In the genomic region with DNA sequence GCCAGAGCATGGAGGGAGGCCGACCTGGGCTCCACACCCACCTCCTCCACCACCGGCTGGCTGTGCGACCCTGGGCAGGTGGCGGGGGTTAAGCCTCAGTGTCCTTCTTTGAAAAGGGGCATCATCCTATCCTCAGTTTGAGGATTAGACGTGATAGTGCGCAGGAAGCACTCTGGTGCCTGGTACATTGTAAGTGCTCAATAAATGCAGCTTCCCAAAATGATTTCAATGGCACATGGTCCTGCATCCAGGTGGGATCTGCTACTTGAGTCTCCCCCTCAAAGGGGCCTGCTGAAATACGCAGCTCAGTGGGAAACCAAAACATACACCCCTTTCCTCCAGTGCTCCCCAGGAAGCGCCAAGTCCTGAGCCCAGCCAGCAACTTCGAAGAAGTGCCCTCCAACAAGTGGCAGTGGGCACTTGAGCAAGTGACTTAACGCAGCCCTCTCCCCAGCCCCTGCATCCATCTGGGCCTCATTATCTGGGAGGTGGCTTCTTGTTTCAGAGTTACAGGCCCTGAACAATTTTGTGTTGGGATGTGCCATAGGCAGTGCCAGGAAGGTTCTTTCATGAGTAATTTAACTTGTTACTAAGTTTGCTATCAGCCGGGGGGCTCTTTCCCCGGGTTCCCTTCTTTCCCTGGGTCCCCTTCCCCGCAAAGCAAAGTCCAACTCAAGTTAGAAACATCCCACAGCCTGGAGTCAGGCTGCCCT, we compare ENCODE assay signal across 10 cellular contexts. TPM values are rescaled to one million over a fixed set of nuclear protein-coding genes. Genes with fewer than 3 reads are reported as not detected.
DNase-seq lines count a peak whose midpoint lies in the region; FAIRE-seq and TF ChIP-seq lines count a peak whose summit lies in the region.
"Had no signal": no experiment of that assay in that cellular context is flagged by ENCODE, and none has a peak within 500 bp of the region (broad histone marks: within the 10 kb centered on the region; RNA-seq: fewer than 3 reads in every experiment).

No MANE protein-coding gene starts in this region.

- no peak for TF ChIP-seq CTCF in breast epithelium (IDR thresholded peaks at IDR 0.05)

- WGBS in mesenchymal stem cell: 75% methylated on average over 10 of the region's 13 CpGs

- peak overlapping the region; percentile 93 for H2BK15ac ChIP-seq in mesenchymal stem cell (ENCODE audit: low read depth, poor library complexity, severe bottlenecking)

- intact Hi-C loops in breast epithelium (cut with DNase I; ENCODE audit: low total_unique reads): no loop called here

- H4K20me1 ChIP-seq in Karpas-422 (ENCODE audit: insufficient read depth, low read depth, low read length): peaks cover 15% of the 10 kb centered on the region; the same call in 1 of the 2 replicates

- peak overlapping the region; percentile 90 for H4K8ac ChIP-seq in mesenchymal stem cell (ENCODE audit: low read length)

- H3K9me2 ChIP-seq in Karpas-422 (replicated peaks; ENCODE audit: insufficient read depth, low read length): no peaks in the 10 kb centered on the region

- H3K23ac ChIP-seq in mesenchymal stem cell (ENCODE audit: low read length in 2 of 2): peak overlapping the region in 1 of 2 experiments; percentile 47

- no peak for TF ChIP-seq POLR2A in breast epithelium (IDR thresholded peaks at IDR 0.05)
- no peak for TF ChIP-seq POLR2A in H54 (IDR thresholded peaks at IDR 0.05; ENCODE audit: low read depth, low read length)

- H3K4me1 ChIP-seq in Karpas-422 (ENCODE audit: low read length) (peaks cover 64% of the 10 kb centered on the region), breast epithelium (peaks cover 44 to 77% of the 10 kb centered on the region in 2 donors), mesenchymal stem cell (ENCODE audit: control insufficient read depth, insufficient read depth, low read depth, low read length) (peaks cover 68% of the 10 kb centered on the region)

- H2BK12ac ChIP-seq in mesenchymal stem cell (ENCODE audit: low read length in 2 of 2): peak overlapping the region; percentile 91 to 92

- DNase-seq in Karpas-422 (no peak), breast epithelium (ENCODE audit: low spot score in 2 of 2) (no peak), mesenchymal stem cell (no peak), NOMO-1 treated with DMSO at 0.1 percent for 48 hours (lab: John Stamatoyannopoulos, UW; ENCODE audit: unreplicated experiment) (no peak), H54 (ENCODE audit: insufficient read length, low spot score) (no peak), HuH-7 (ENCODE audit: low spot score) (no peak)
- DNase-seq in stimulated activated CD4-positive, alpha-beta T cell treated with anti-CD3 and anti-CD28 coated beads, Interleukin-2, amount 100 ng/mL, for 24 hours: no peak
- DNase-seq: MG63 had no signal

- H2BK120ac ChIP-seq in mesenchymal stem cell (ENCODE audit: low read depth, low read length): peak overlapping the region; percentile 37

- H3K4me3 ChIP-seq in Karpas-422 (ENCODE audit: low read length) (no peak overlapping the region), breast epithelium (peak overlapping the region in 1 of 3 donors; percentile 47), mesenchymal stem cell (ENCODE audit: insufficient read depth in 1 of 2, low read depth in 1 of 2, low read length in 2 of 2) (no peak overlapping the region)
- H3K4me3 ChIP-seq: MG63 had no signal

- H3K14ac ChIP-seq in mesenchymal stem cell (ENCODE audit: low read length in 2 of 2): peak overlapping the region in 1 of 2 experiments; percentile 88

- peak overlapping the region; percentile 50 for H3K27ac ChIP-seq in Karpas-422 (ENCODE audit: low read length)
- peak overlapping the region; percentile 98 to 99 for H3K27ac ChIP-seq in breast epithelium
- H3K27ac ChIP-seq in mesenchymal stem cell (ENCODE audit: low read length, poor library complexity, severe bottlenecking): peak overlapping the region; percentile 97
- peak overlapping the region; percentile 87 for H3K27ac ChIP-seq in temporal lobe (ENCODE audit: low read depth, low read length)

- peaks cover 98% of the 10 kb centered on the region for H3K79me2 ChIP-seq in Karpas-422 (ENCODE audit: low read length)

- H2AFZ ChIP-seq in Karpas-422 (ENCODE audit: low read length) (no peak overlapping the region), mesenchymal stem cell (ENCODE audit: low read depth, low read length) (no peak overlapping the region)

- H3K36me3 ChIP-seq in Karpas-422 (ENCODE audit: insufficient read depth, low read length): no peaks in the 10 kb centered on the region
- no peaks in the 10 kb centered on the region for H3K36me3 ChIP-seq in breast epithelium
- H3K36me3 ChIP-seq in mesenchymal stem cell (ENCODE audit: control insufficient read depth in 1 of 2, insufficient read depth in 2 of 2, low read depth in 1 of 2, low read length in 2 of 2): peaks cover 5 to 49% of the 10 kb centered on the region in 2 experiments

- no peaks in the 10 kb centered on the region for H3K79me1 ChIP-seq in mesenchymal stem cell (replicated peaks; ENCODE audit: low read length, poor library complexity, severe bottlenecking)

- H3K4me2 ChIP-seq in Karpas-422 (ENCODE audit: low read depth, low read length, poor library complexity, severe bottlenecking): peak overlapping the region; percentile 88
- no peak overlapping the region for H3K4me2 ChIP-seq in mesenchymal stem cell (ENCODE audit: low read length, poor library complexity, severe bottlenecking)

- H3K18ac ChIP-seq in mesenchymal stem cell (ENCODE audit: low read depth in 1 of 2, low read length in 2 of 2): peak overlapping the region; percentile 90 to 92

- no peaks in the 10 kb centered on the region for H3K9me3 ChIP-seq in Karpas-422 (ENCODE audit: low read length)
- H3K9me3 ChIP-seq in breast epithelium: no peaks in the 10 kb centered on the region
- H3K9me3 ChIP-seq in mesenchymal stem cell (ENCODE audit: control insufficient read depth, low read length): no peaks in the 10 kb centered on the region
- H3K9me3 ChIP-seq: MG63 had no signal

- peak overlapping the region; percentile 52 for H2AK5ac ChIP-seq in mesenchymal stem cell (ENCODE audit: low read length, severe bottlenecking)

- H3K9ac ChIP-seq in Karpas-422 (ENCODE audit: low read length): peak overlapping the region; percentile 57; the same call in 1 of the 2 replicates
- H3K9ac ChIP-seq in mesenchymal stem cell (ENCODE audit: low read length): peak overlapping the region; percentile 76

- FAIRE-seq in H54 (lab: Jason Lieb, UNC): no peak

- peak overlapping the region; percentile 89 for H4K91ac ChIP-seq in mesenchymal stem cell (ENCODE audit: low read length)

- no peak overlapping the region for H2BK5ac ChIP-seq in mesenchymal stem cell (ENCODE audit: low read depth, low read length, poor library complexity, severe bottlenecking)

- H3K27me3 ChIP-seq in Karpas-422 (ENCODE audit: low read length) (no peaks in the 10 kb centered on the region), breast epithelium (no peaks in the 10 kb centered on the region), mesenchymal stem cell (ENCODE audit: control insufficient read depth in 1 of 2, insufficient read depth in 1 of 2, low read length in 2 of 2) (no peaks in the 10 kb centered on the region)
- H3K27me3 ChIP-seq: MG63 had no signal

- peak overlapping the region; percentile 62 to 89 for H3K4ac ChIP-seq in mesenchymal stem cell (ENCODE audit: low read depth in 1 of 2, low read length in 2 of 2)

RNA-seq across cellular contexts. Expression of a gene that starts 17.9 kb away (rescaled TPM):
- 54.6 and 106 TPM in 2 replicates for total RNA-seq in Karpas-422 (2014; rRNA removed; shearing (Covaris generic); ENCODE audit: low replicate concordance)
- total RNA-seq in breast epithelium (100 to 1,000 TPM; 182 to 296 (median 269) TPM), temporal lobe (51.9 TPM)
- 259 TPM for polyA plus RNA-seq in mesenchymal stem cell (2013, experiment 1 of 2)
- polyA plus RNA-seq in mesenchymal stem cell (2013, experiment 2 of 2): 250 TPM

RNA-seq across cellular contexts. Expression of a gene that starts 46.4 kb away (rescaled TPM):
- total RNA-seq in Karpas-422 (2014; rRNA removed; shearing (Covaris generic); ENCODE audit: low replicate concordance): 474 and 745 TPM in 2 replicates
- 100 to 1,000 TPM; 401 to 562 (median 420) TPM for total RNA-seq in breast epithelium
- polyA plus RNA-seq in mesenchymal stem cell (2013, experiment 1 of 2): 221 TPM
- polyA plus RNA-seq in mesenchymal stem cell (2013, experiment 2 of 2): 218 TPM
- 89.0 TPM for total RNA-seq in temporal lobe

RNA-seq across cellular contexts. Expression of a gene that starts 47.6 kb away (rescaled TPM):
- total RNA-seq in Karpas-422 (2014; rRNA removed; shearing (Covaris generic); ENCODE audit: low replicate concordance): 262 and 352 TPM in 2 replicates
- total RNA-seq in breast epithelium (1 to 10 TPM; 2.5 to 9.3 (median 3.6) TPM), temporal lobe (0.49 TPM)
- polyA plus RNA-seq in mesenchymal stem cell (2013, experiment 1 of 2): 0.14 TPM
- polyA plus RNA-seq in mesenchymal stem cell (2013, experiment 2 of 2): 0.08 TPM
- total RNA-seq: RPMI7951 had no signal

Comparison
In these comparisons a context has a peak if more than half of its experiments do, and no peak if none do; other contexts are left out.
1. RNA of a gene that starts 47.6 kb away (total RNA-seq): 262 to 352 TPM in Karpas-422; 2.5 to 9.3 TPM in breast epithelium and 0.49 TPM in temporal lobe (single experiment); every median in the first group is over 10 times any median in the second.
2. Peak in every context shown above with its lines, with median percentiles within 50 percentile points of each other: H3K27ac ChIP-seq.